In genomic region chr5:151721087-151721646, GRCh38 we compare ENCODE assay signal across 8 cellular contexts. TPM values are rescaled to one million over a fixed set of nuclear protein-coding genes. Genes with fewer than 3 reads are reported as not detected.
DNase-seq lines count a peak whose midpoint lies in the region; ATAC-seq and TF ChIP-seq lines count a peak whose summit lies in the region.

No MANE protein-coding gene starts in this region.

- no peak for TF ChIP-seq CTCF in Panc1 (IDR thresholded peaks at IDR 0.05)

- H3K4me3 ChIP-seq in Panc1 (ENCODE audit: low read depth in 2 of 2, low read length in 2 of 2) = no peak overlapping the region

- H3K36me3 Mint-ChIP-seq in activated CD8-positive, alpha-beta memory T cell treated with anti-CD3 and anti-CD28 coated beads, Interleukin-2, amount 10 ng/mL, durations not matched to agents 7 days and 5 days = no peaks in the 10 kb centered on the region
- H3K36me3 Mint-ChIP-seq in stimulated activated effector memory CD8-positive, alpha-beta T cell treated with anti-CD3 and anti-CD28 coated beads, Interleukin-12 subunit alpha, Interleukin-12 subunit beta, amount 100 ng/mL, for 72 hours = peaks cover 5% of the 10 kb centered on the region

- DNase-seq in activated CD8-positive, alpha-beta memory T cell treated with anti-CD3 and anti-CD28 coated beads, Interleukin-2, amount 10 ng/mL, durations not matched to agents 7 days and 5 days = no peak
- DNase-seq in activated CD8-positive, alpha-beta memory T cell treated with anti-CD3 and anti-CD28 coated beads, Interleukin-2, amount 50 U/mL, for 48 hours = no peak
- DNase-seq in Panc1 (ENCODE audit: low read depth, low spot score) (no peak), NCI-H2081 treated with DMSO at 0.1 percent for 48 hours (lab: John Stamatoyannopoulos, UW) (no peak), DMS53 treated with DMSO at 0.1 percent for 48 hours (lab: John Stamatoyannopoulos, UW; ENCODE audit: unreplicated experiment) (no peak), SKM-1 treated with dmso at 0.1 percent for 144 hours (lab: John Stamatoyannopoulos, UW; ENCODE audit: unreplicated experiment) (no peak)
- no peak for DNase-seq in stimulated activated effector memory CD8-positive, alpha-beta T cell treated with anti-CD3 and anti-CD28 coated beads, Interleukin-12 subunit alpha, Interleukin-12 subunit beta, amount 100 ng/mL, for 72 hours (ENCODE audit: low spot score in 2 of 2)

- peaks cover 14% of the 10 kb centered on the region for H3K4me1 ChIP-seq in Panc1 (ENCODE audit: control insufficient read depth, insufficient read depth, low read length)

- no peaks in the 10 kb centered on the region for H3K27me3 ChIP-seq in Panc1 (ENCODE audit: control insufficient read depth, insufficient read depth, low read length)

- intact Hi-C loops in Panc1 (cut with micrococcal nuclease; ENCODE audit: unreplicated experiment) = no loop called here

- POLR2A ChIA-PET in Panc1 (lab: Charles Lee) = no interaction called here

- in situ Hi-C loops in Panc1 (cut with HindIII; ENCODE audit: low pct_unique_long_range_greater_than_20kb, low sequenced_read_pairs) = no loop called here

- no peaks in the 10 kb centered on the region for H3K9me3 Mint-ChIP-seq in activated CD8-positive, alpha-beta memory T cell treated with anti-CD3 and anti-CD28 coated beads, Interleukin-2, amount 10 ng/mL, durations not matched to agents 7 days and 5 days (ENCODE audit: low read depth)
- no peaks in the 10 kb centered on the region for H3K9me3 Mint-ChIP-seq in stimulated activated effector memory CD8-positive, alpha-beta T cell treated with anti-CD3 and anti-CD28 coated beads, Interleukin-12 subunit alpha, Interleukin-12 subunit beta, amount 100 ng/mL, for 72 hours

- no peaks in the 10 kb centered on the region for H3K27me3 Mint-ChIP-seq in activated CD8-positive, alpha-beta memory T cell treated with anti-CD3 and anti-CD28 coated beads, Interleukin-2, amount 10 ng/mL, durations not matched to agents 7 days and 5 days

- peaks cover 17% of the 10 kb centered on the region for H3K4me1 Mint-ChIP-seq in activated CD8-positive, alpha-beta memory T cell treated with anti-CD3 and anti-CD28 coated beads, Interleukin-2, amount 10 ng/mL, durations not matched to agents 7 days and 5 days
- no peaks in the 10 kb centered on the region for H3K4me1 Mint-ChIP-seq in stimulated activated effector memory CD8-positive, alpha-beta T cell treated with anti-CD3 and anti-CD28 coated beads, Interleukin-12 subunit alpha, Interleukin-12 subunit beta, amount 100 ng/mL, for 72 hours

- peak; percentile 45 for ATAC-seq in activated CD8-positive, alpha-beta memory T cell treated with anti-CD3 and anti-CD28 coated beads, Interleukin-2, amount 10 ng/mL, durations not matched to agents 7 days and 5 days
- ATAC-seq in HG02798 (IDR thresholded peaks at IDR 0.05; ENCODE audit: poor library complexity, unreplicated experiment) (peak; percentile 83), Panc1 (no peak)
- peak; percentile 91 for ATAC-seq in stimulated activated effector memory CD8-positive, alpha-beta T cell treated with anti-CD3 and anti-CD28 coated beads, Interleukin-12 subunit alpha, Interleukin-12 subunit beta, amount 100 ng/mL, for 72 hours

- no peak overlapping the region for H3K4me3 Mint-ChIP-seq in activated CD8-positive, alpha-beta memory T cell treated with anti-CD3 and anti-CD28 coated beads, Interleukin-2, amount 10 ng/mL, durations not matched to agents 7 days and 5 days
- H3K4me3 Mint-ChIP-seq in stimulated activated effector memory CD8-positive, alpha-beta T cell treated with anti-CD3 and anti-CD28 coated beads, Interleukin-12 subunit alpha, Interleukin-12 subunit beta, amount 100 ng/mL, for 72 hours = no peak overlapping the region

- no peak overlapping the region for H3K27ac Mint-ChIP-seq in activated CD8-positive, alpha-beta memory T cell treated with anti-CD3 and anti-CD28 coated beads, Interleukin-2, amount 10 ng/mL, durations not matched to agents 7 days and 5 days
- H3K27ac Mint-ChIP-seq in stimulated activated effector memory CD8-positive, alpha-beta T cell treated with anti-CD3 and anti-CD28 coated beads, Interleukin-12 subunit alpha, Interleukin-12 subunit beta, amount 100 ng/mL, for 72 hours = peak overlapping the region; percentile 48

- BruUV-seq in Panc1 (replicated peaks; lab: Mats Ljungman, UMichigan) = no TSS peak

- peak overlapping the region; percentile 54; the same call in 1 of the 2 replicates for H3K27ac ChIP-seq in Panc1 (ENCODE audit: low read length)

- no peaks in the 10 kb centered on the region for H3K36me3 ChIP-seq in Panc1 (ENCODE audit: control insufficient read depth, insufficient read depth, low read length)

- CTCF ChIA-PET in activated CD8-positive, alpha-beta memory T cell treated with anti-CD3 and anti-CD28 coated beads, Interleukin-2, amount 10 ng/mL, durations not matched to agents 7 days and 5 days (lab: Charles Lee) = interaction anchor here (0.9 to 3.3 kb wide), 4 partner anchors 20 to 69 kb away, joined by 4 to 24 read pairs (median 8); no protein-coding TSS in a partner anchor
- CTCF ChIA-PET in Panc1 (lab: Charles Lee) = no interaction called here

- H3K9me3 ChIP-seq in Panc1 (ENCODE audit: control insufficient read depth, insufficient read depth, low read depth, low read length) = no peaks in the 10 kb centered on the region

RNA-seq across cellular contexts. Expression of gene SPARC, which starts 34.5 kb away (rescaled TPM):
- under 1 TPM; 0.18 to 0.37 TPM for total RNA-seq in activated CD8-positive, alpha-beta memory T cell treated with anti-CD3 and anti-CD28 coated beads, Interleukin-2, amount 10 ng/mL, durations not matched to agents 7 days and 5 days
- total RNA-seq in Panc1 (2021; ENCODE audit: unreplicated experiment) = 228 TPM
- 986 TPM for polyA plus RNA-seq in Panc1 (2012; ENCODE audit: insufficient read length)

RNA-seq across cellular contexts. Expression of gene ATOX1, which starts 37.3 kb away (rescaled TPM):
- 10 to 100 TPM; 72.6 to 78.1 TPM for total RNA-seq in activated CD8-positive, alpha-beta memory T cell treated with anti-CD3 and anti-CD28 coated beads, Interleukin-2, amount 10 ng/mL, durations not matched to agents 7 days and 5 days
- total RNA-seq in Panc1 (2021; ENCODE audit: unreplicated experiment) = 202 TPM
- 298 TPM for polyA plus RNA-seq in Panc1 (2012; ENCODE audit: insufficient read length)

RNA-seq across cellular contexts. Expression of gene G3BP1, which starts 50.6 kb away (rescaled TPM):
- total RNA-seq in activated CD8-positive, alpha-beta memory T cell treated with anti-CD3 and anti-CD28 coated beads, Interleukin-2, amount 10 ng/mL, durations not matched to agents 7 days and 5 days = 100 to 1,000 TPM; 192 to 279 TPM
- total RNA-seq in Panc1 (2021; ENCODE audit: unreplicated experiment) = 290 TPM
- polyA plus RNA-seq in Panc1 (2012; ENCODE audit: insufficient read length) = 138 TPM

Comparison
In these comparisons a context has a peak if more than half of its experiments do, and no peak if none do; other contexts are left out.
1. RNA of gene SPARC, which starts 34.5 kb away (total RNA-seq): 228 TPM in Panc1 (single experiment); 0.18 to 0.37 TPM in activated CD8-positive, alpha-beta memory T cell treated with anti-CD3 and anti-CD28 coated beads, Interleukin-2, amount 10 ng/mL, durations not matched to agents 7 days and 5 days; every median in the first group is over 100 times any median in the second.